1 cellular context compared by ENCODE assay signal in genomic region chr7:70183278-70183677, GRCh38.
TF ChIP-seq lines count a peak whose summit lies in the region.

No MANE protein-coding gene starts in this region.

TF ChIP-seq in GM23338, 12 proteins besides CTCF, POLR2A, EP300 and RAD21 (continued from another document):
- TF ChIP-seq REST (IDR thresholded peaks at IDR 0.05; ENCODE audit: unreplicated experiment), result no peak
- TF ChIP-seq ETS1 (IDR thresholded peaks at IDR 0.05), result no peak
- no peak for TF ChIP-seq ZNF331 (CRISPR knock-in tag; IDR thresholded peaks at IDR 0.05; ENCODE audit: low read depth)
- TF ChIP-seq ZNF114 (CRISPR knock-in tag; IDR thresholded peaks at IDR 0.05), result no peak
- TF ChIP-seq NANOG (IDR thresholded peaks at IDR 0.05; ENCODE audit: borderline replicate concordance), result no peak
- TF ChIP-seq JUNB (IDR thresholded peaks at IDR 0.05; ENCODE audit: unreplicated experiment), result no peak
- no peak for TF ChIP-seq EZH2 (IDR thresholded peaks at IDR 0.05; ENCODE audit: low read depth, unreplicated experiment)
